ENCODE assay signal across 18 cellular contexts in genomic region chr20:36499723-36500501, GRCh38. TPM values are rescaled to one million over a fixed set of nuclear protein-coding genes. Genes with fewer than 3 reads are reported as not detected.
DNase-seq lines count a peak whose midpoint lies in the region; ATAC-seq and TF ChIP-seq lines count a peak whose summit lies in the region.
"Had no signal": no experiment of that assay in that cellular context is flagged by ENCODE, and none has a peak within 500 bp of the region (broad histone marks: within the 10 kb centered on the region; RNA-seq: fewer than 3 reads in every experiment).

No MANE protein-coding gene starts in this region.

- H2AFZ ChIP-seq in SK-N-SH (ENCODE audit: low read depth): no peak overlapping the region

- DNase-seq in EL (peak; percentile 86), SK-N-SH (no peak), fibroblast of mammary gland (ENCODE audit: low read depth) (peak; percentile 40), RPMI8226 (no peak), NCI-H2029 treated with DMSO at 0.1 percent for 48 hours (lab: John Stamatoyannopoulos, UW) (no peak), left lung (no peak)
- DNase-seq: activated CD8-positive, alpha-beta T cell treated with anti-CD3 and anti-CD28 coated beads, Interleukin-2, amount 10 ng/mL, durations not matched to agents 7 days and 5 days; activated naive CD8-positive, alpha-beta T cell treated with anti-CD3 and anti-CD28 coated beads, Interleukin-2, amount 50 U/mL, for 24 hours; DMS 273 treated with DMSO at 0.1 percent for 48 hours; lower lobe of right lung; NCI-H1092 treated with DMSO at 0.1 percent for 48 hours; NCI-H748 treated with DMSO at 0.1 percent for 48 hours; substantia nigra; SW 1271 had no signal

- H3K9ac ChIP-seq in SK-N-SH (no peak overlapping the region), skeletal muscle satellite cell (ENCODE audit: low read depth, low read length) (peak overlapping the region; percentile 30)

- H3K27me3 ChIP-seq in SK-N-SH (ENCODE audit: insufficient read depth) (no peaks in the 10 kb centered on the region), skeletal muscle satellite cell (ENCODE audit: control insufficient read depth, insufficient read depth, low read length) (no peaks in the 10 kb centered on the region), left lung (no peaks in the 10 kb centered on the region)
- H3K27me3 ChIP-seq: gastrocnemius medialis had no signal

- WGBS in SK-N-SH (ENCODE audit: low lambda C conversion rate): 52% methylated on average over 18 of the region's 31 CpGs

- POLR2A ChIA-PET in SK-N-SH (lab: Yijun Ruan, JAX): no interaction called here

- H3K9me3 ChIP-seq in SK-N-SH (no peaks in the 10 kb centered on the region), skeletal muscle satellite cell (replicated peaks; ENCODE audit: low read length) (no peaks in the 10 kb centered on the region), left lung (no peaks in the 10 kb centered on the region)
- H3K9me3 ChIP-seq: gastrocnemius medialis, lower lobe of right lung had no signal

- peak overlapping the region; percentile 67 for H3K4me2 ChIP-seq in SK-N-SH
- peak overlapping the region; percentile 21 for H3K4me2 ChIP-seq in skeletal muscle satellite cell (ENCODE audit: low read length)

- H3F3A ChIP-seq in SK-N-SH (replicated peaks; ENCODE audit: insufficient read depth): peaks cover 21% of the 10 kb centered on the region

- H3K4me1 ChIP-seq in SK-N-SH (ENCODE audit: control insufficient read depth in 1 of 2, insufficient read depth in 2 of 2, low read depth in 1 of 2, low read length in 1 of 2) (peaks cover 3 to 27% of the 10 kb centered on the region in 2 experiments; a peak in 3 of 4 replicates), skeletal muscle satellite cell (ENCODE audit: control insufficient read depth, insufficient read depth, low read length) (peaks cover 12% of the 10 kb centered on the region), left lung (no peaks in the 10 kb centered on the region)
- H3K4me1 ChIP-seq: lower lobe of right lung had no signal

- no peak for ATAC-seq in GM21447 (IDR thresholded peaks at IDR 0.05; ENCODE audit: unreplicated experiment)
- ATAC-seq in left lung: no peak
- ATAC-seq: activated CD8-positive, alpha-beta T cell treated with anti-CD3 and anti-CD28 coated beads, Interleukin-2, amount 10 ng/mL, durations not matched to agents 7 days and 5 days; activated naive CD8-positive, alpha-beta T cell treated with anti-CD3 and anti-CD28 coated beads, Interleukin-2, amount 50 U/mL, for 24 hours; gastrocnemius medialis; Panc1 had no signal

- CTCF ChIA-PET in SK-N-SH (lab: Yijun Ruan, JAX): no interaction called here

- TF ChIP-seq EP300 in SK-N-SH (IDR thresholded peaks at IDR 0.05; ENCODE audit: borderline replicate concordance in 1 of 2, low read depth in 1 of 2, low read length in 1 of 2): no peak

- intact Hi-C loops in left lung (cut with DNase I): no loop called here

- H3K4me3 ChIP-seq in SK-N-SH (ENCODE audit: low read depth in 2 of 2, low read length in 1 of 2): no peak overlapping the region
- H3K4me3 ChIP-seq in fibroblast of mammary gland (ENCODE audit: control insufficient read depth, low read depth, low read length): no peak overlapping the region
- no peak overlapping the region for H3K4me3 ChIP-seq in skeletal muscle satellite cell (ENCODE audit: low read length)
- H3K4me3 ChIP-seq in left lung: no peak overlapping the region
- H3K4me3 ChIP-seq: gastrocnemius medialis, lower lobe of right lung had no signal

- peaks cover 83% of the 10 kb centered on the region for H3K79me2 ChIP-seq in SK-N-SH (ENCODE audit: insufficient read depth)

- no peaks in the 10 kb centered on the region for H3K9me2 ChIP-seq in SK-N-SH

- H3K27ac ChIP-seq in SK-N-SH (ENCODE audit: low read depth in 2 of 2, low read length in 1 of 2) (peak overlapping the region in 1 of 2 experiments; percentile 74; a peak in 2 of 4 replicates), left lung (no peak overlapping the region)
- H3K27ac ChIP-seq: lower lobe of right lung had no signal

- TF ChIP-seq CTCF in SK-N-SH (IDR thresholded peaks at IDR 0.05) (no peak), fibroblast of mammary gland (conservative IDR thresholded peaks at IDR 0.05; ENCODE audit: control insufficient read depth, insufficient read depth, low read depth, low read length) (no peak), left lung (IDR thresholded peaks at IDR 0.05) (no peak)

- H3K36me3 ChIP-seq in SK-N-SH (replicated peaks in 1 of 2; ENCODE audit: control insufficient read depth in 1 of 2, insufficient read depth in 2 of 2, low read length in 1 of 2) (peaks cover 43 to 52% of the 10 kb centered on the region in 2 experiments), skeletal muscle satellite cell (ENCODE audit: insufficient read depth, low read length) (peaks cover 80% of the 10 kb centered on the region), left lung (peaks cover 0 to 82% of the 10 kb centered on the region in 2 donors)

- peaks cover 35% of the 10 kb centered on the region for H4K20me1 ChIP-seq in SK-N-SH (ENCODE audit: insufficient read depth)

- TF ChIP-seq RAD21 in SK-N-SH (IDR thresholded peaks at IDR 0.05; ENCODE audit: low read length): no peak

TF ChIP-seq in SK-N-SH, 30 proteins besides CTCF, POLR2A, EP300 and RAD21 (continues in another document):
- TF ChIP-seq, protein P1, sequence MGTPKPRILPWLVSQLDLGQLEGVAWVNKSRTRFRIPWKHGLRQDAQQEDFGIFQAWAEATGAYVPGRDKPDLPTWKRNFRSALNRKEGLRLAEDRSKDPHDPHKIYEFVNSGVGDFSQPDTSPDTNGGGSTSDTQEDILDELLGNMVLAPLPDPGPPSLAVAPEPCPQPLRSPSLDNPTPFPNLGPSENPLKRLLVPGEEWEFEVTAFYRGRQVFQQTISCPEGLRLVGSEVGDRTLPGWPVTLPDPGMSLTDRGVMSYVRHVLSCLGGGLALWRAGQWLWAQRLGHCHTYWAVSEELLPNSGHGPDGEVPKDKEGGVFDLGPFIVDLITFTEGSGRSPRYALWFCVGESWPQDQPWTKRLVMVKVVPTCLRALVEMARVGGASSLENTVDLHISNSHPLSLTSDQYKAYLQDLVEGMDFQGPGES (IDR thresholded peaks at IDR 0.05; ENCODE audit: low read depth, low read length): no peak
- TF ChIP-seq FOXJ3 (CRISPR knock-in tag; IDR thresholded peaks at IDR 0.05) (no peak), MEF2A (IDR thresholded peaks at IDR 0.05; ENCODE audit: borderline replicate concordance, low read depth) (no peak), RCOR1 (IDR thresholded peaks at IDR 0.05; ENCODE audit: low read length) (no peak), JUND (IDR thresholded peaks at IDR 0.05) (peak; percentile 42; the same call in 1 of the 2 replicates), SIN3A (IDR thresholded peaks at IDR 0.05; ENCODE audit: borderline replicate concordance, low read depth, low read length) (no peak), MXI1 (IDR thresholded peaks at IDR 0.05; ENCODE audit: low read depth, low read length) (no peak)
- TF ChIP-seq, protein P2, sequence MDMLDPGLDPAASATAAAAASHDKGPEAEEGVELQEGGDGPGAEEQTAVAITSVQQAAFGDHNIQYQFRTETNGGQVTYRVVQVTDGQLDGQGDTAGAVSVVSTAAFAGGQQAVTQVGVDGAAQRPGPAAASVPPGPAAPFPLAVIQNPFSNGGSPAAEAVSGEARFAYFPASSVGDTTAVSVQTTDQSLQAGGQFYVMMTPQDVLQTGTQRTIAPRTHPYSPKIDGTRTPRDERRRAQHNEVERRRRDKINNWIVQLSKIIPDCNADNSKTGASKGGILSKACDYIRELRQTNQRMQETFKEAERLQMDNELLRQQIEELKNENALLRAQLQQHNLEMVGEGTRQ (IDR thresholded peaks at IDR 0.05; ENCODE audit: borderline replicate concordance, low read depth, low read length): no peak
- TF ChIP-seq, protein P3, sequence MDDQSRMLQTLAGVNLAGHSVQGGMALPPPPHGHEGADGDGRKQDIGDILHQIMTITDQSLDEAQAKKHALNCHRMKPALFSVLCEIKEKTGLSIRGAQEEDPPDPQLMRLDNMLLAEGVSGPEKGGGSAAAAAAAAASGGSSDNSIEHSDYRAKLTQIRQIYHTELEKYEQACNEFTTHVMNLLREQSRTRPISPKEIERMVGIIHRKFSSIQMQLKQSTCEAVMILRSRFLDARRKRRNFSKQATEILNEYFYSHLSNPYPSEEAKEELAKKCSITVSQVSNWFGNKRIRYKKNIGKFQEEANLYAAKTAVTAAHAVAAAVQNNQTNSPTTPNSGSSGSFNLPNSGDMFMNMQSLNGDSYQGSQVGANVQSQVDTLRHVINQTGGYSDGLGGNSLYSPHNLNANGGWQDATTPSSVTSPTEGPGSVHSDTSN (IDR thresholded peaks at IDR 0.05): 0 out of 2 replicates have a peak, but pooled peaks have one; percentile 8
- TF ChIP-seq, protein P4, sequence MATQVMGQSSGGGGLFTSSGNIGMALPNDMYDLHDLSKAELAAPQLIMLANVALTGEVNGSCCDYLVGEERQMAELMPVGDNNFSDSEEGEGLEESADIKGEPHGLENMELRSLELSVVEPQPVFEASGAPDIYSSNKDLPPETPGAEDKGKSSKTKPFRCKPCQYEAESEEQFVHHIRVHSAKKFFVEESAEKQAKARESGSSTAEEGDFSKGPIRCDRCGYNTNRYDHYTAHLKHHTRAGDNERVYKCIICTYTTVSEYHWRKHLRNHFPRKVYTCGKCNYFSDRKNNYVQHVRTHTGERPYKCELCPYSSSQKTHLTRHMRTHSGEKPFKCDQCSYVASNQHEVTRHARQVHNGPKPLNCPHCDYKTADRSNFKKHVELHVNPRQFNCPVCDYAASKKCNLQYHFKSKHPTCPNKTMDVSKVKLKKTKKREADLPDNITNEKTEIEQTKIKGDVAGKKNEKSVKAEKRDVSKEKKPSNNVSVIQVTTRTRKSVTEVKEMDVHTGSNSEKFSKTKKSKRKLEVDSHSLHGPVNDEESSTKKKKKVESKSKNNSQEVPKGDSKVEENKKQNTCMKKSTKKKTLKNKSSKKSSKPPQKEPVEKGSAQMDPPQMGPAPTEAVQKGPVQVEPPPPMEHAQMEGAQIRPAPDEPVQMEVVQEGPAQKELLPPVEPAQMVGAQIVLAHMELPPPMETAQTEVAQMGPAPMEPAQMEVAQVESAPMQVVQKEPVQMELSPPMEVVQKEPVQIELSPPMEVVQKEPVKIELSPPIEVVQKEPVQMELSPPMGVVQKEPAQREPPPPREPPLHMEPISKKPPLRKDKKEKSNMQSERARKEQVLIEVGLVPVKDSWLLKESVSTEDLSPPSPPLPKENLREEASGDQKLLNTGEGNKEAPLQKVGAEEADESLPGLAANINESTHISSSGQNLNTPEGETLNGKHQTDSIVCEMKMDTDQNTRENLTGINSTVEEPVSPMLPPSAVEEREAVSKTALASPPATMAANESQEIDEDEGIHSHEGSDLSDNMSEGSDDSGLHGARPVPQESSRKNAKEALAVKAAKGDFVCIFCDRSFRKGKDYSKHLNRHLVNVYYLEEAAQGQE (IDR thresholded peaks at IDR 0.05; ENCODE audit: low read depth, low read length): no peak

RNA-seq across cellular contexts. Expression of gene MYL9, which starts 41.4 kb away (rescaled TPM):
- not detected in 2 replicates for polyA plus RNA-seq in SK-N-SH (2012; rRNA removed)
- polyA plus RNA-seq in SK-N-SH (2012; cell fraction: cytosol; rRNA removed): not detected in 2 replicates
- polyA plus RNA-seq in SK-N-SH (2012; cell fraction: nucleus; rRNA removed): not detected in 2 replicates
- total RNA-seq in skeletal muscle satellite cell (2012; rRNA removed): 14.4 and 44.6 TPM in 2 replicates
- 100 to 1,000 TPM; 319 to 344 TPM for total RNA-seq in left lung

Comparison
In these comparisons a context has a peak if more than half of its experiments do, and no peak if none do; other contexts are left out.
1. DNase-seq: peak in EL (single experiment) and fibroblast of mammary gland (single experiment); none in SK-N-SH (single experiment), RPMI8226 (single experiment), NCI-H2029 treated with DMSO at 0.1 percent for 48 hours (single experiment) and left lung (0 of 2).